ENCODE assay signal across 22 cellular contexts in the genomic region with DNA sequence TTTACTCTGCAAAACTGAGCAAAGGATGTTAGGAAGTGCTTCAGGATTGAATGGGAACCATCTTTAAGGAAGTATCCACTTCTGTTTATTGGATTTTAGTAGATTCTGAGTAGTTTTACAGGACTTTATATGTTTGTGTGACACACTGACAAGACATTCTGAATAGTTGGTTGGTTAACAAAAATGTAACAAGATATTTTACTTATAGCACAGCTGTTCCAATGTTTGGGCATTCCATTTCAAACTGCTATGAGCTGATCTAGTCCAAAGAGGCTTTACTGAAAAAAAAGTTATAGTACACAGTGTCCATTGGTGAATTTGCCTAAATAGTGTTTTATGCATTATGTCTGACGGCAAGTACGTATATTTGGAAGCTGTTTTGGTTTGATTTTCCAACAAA.
"Had no signal": no experiment of that assay in that cellular context is flagged by ENCODE, and none has a peak within 500 bp of the region (broad histone marks: within the 10 kb centered on the region; RNA-seq: fewer than 3 reads in every experiment).

No MANE protein-coding gene starts in this region.

- ATAC-seq: activated CD8-positive, alpha-beta memory T cell treated with anti-CD3 and anti-CD28 coated beads, Interleukin-2, amount 10 ng/mL, durations not matched to agents 7 days and 5 days; body of pancreas; gastroesophageal sphincter; heart left ventricle; mucosa of descending colon; naive thymus-derived CD8-positive, alpha-beta T cell had no signal

- H3K27ac ChIP-seq: body of pancreas, dorsolateral prefrontal cortex, gastroesophageal sphincter, heart left ventricle, left ventricle myocardium inferior, sigmoid colon had no signal

- DNase-seq: activated B cell treated with CpG ODN at 0.5 μM for 24 hours; activated CD4-positive, alpha-beta memory T cell treated with anti-CD3 and anti-CD28 coated beads for 36 hours; activated CD4-positive, alpha-beta T cell treated with anti-CD3 and anti-CD28 coated beads for 4 hours; activated CD8-positive, alpha-beta memory T cell treated with anti-CD3 and anti-CD28 coated beads, Interleukin-2, amount 10 ng/mL, durations not matched to agents 7 days and 5 days; amniotic stem cell; body of pancreas; dorsolateral prefrontal cortex; heart left ventricle; kidney glomerular epithelial cell; left ventricle myocardium inferior; mammary epithelial cell; mucosa of descending colon; naive thymus-derived CD8-positive, alpha-beta T cell; posterior cingulate gyrus; sigmoid colon; stimulated activated CD4-positive, alpha-beta T cell treated with anti-CD3 and anti-CD28 coated beads, Interleukin-12 subunit alpha, Interleukin-12 subunit beta, amount 100 ng/mL, for 4 hours; stimulated activated CD4-positive, alpha-beta T cell treated with anti-CD3 and anti-CD28 coated beads, Interleukin-1b, Interleukin-23, amount 100 ng/mL, for 48 hours; stimulated activated CD8-positive, alpha-beta memory T cell treated with anti-CD3 and anti-CD28 coated beads, Interleukin-4, amount 100 ng/mL, for 48 hours; stimulated activated naive CD4-positive, alpha-beta T cell; T-helper 1 cell; T-helper 9 cell had no signal

- H3K36me3 ChIP-seq: gastroesophageal sphincter, heart left ventricle, left ventricle myocardium inferior, sigmoid colon had no signal

- H3K4me3 ChIP-seq: body of pancreas, dorsolateral prefrontal cortex, gastroesophageal sphincter, heart left ventricle, left ventricle myocardium inferior, mucosa of descending colon, sigmoid colon had no signal

- H3K27me3 ChIP-seq: body of pancreas, dorsolateral prefrontal cortex, gastroesophageal sphincter, heart left ventricle, sigmoid colon had no signal

- H3K4me1 ChIP-seq: body of pancreas had no signal

- H3K9me3 ChIP-seq: body of pancreas, gastroesophageal sphincter, heart left ventricle, left ventricle myocardium inferior, mucosa of descending colon, sigmoid colon had no signal
